15 cellular contexts compared by ENCODE assay signal in the genomic region with DNA sequence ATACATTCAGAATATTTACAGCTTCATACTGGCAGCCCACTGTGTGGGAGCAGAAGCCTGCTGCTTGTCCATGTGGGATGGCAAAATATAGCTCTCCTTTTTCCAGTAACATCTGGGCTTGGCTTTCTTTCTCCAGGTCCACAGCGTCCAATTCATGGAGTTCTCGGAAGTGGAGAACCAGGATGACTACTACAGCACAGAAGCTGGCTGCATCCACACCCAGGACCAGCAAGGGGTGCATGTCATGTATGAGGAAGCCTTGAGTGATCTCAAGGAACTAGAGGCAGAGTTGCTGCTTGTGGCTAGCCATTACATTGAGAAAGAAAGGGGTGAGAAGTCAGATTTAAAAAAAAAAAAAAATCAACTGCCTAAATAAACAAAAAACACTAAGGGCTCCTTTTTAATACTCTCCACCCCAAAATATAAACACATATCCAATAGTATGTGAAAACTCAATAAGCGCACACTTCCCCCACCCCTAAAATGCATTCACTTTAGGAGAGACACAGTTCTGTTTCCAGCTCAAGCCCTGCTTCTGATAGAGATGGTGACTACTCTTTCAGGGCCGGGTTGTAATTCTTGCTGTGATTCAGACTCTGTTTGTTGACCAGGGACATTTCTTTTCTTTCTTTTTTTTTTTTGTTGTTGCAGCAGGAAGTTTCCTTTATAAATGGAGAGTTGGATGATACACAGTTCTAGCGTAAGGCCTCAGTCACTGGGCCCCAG.
DNase-seq lines count a peak whose midpoint lies in the region; ATAC-seq, FAIRE-seq and TF ChIP-seq lines count a peak whose summit lies in the region.
"Had no signal": no experiment of that assay in that cellular context is flagged by ENCODE, and none has a peak within 500 bp of the region (broad histone marks: within the 10 kb centered on the region; RNA-seq: fewer than 3 reads in every experiment).

No MANE protein-coding gene starts in this region.

- no peaks in the 10 kb centered on the region for H4K20me1 ChIP-seq in Loucy (ENCODE audit: insufficient read depth, low read length, poor library complexity, severe bottlenecking)
- no peaks in the 10 kb centered on the region for H4K20me1 ChIP-seq in astrocyte (ENCODE audit: insufficient read depth, low read length)

- no peaks in the 10 kb centered on the region for H3K9me2 ChIP-seq in Loucy (replicated peaks; ENCODE audit: low read depth, low read length)

- peaks cover 8% of the 10 kb centered on the region for H3K9me3 Mint-ChIP-seq in astrocyte (ENCODE audit: unreplicated experiment)
- H3K9me3 Mint-ChIP-seq in activated T-helper 1 cell treated with anti-CD3 and anti-CD28 coated beads, Interleukin-12 subunit alpha, Interleukin-12 subunit beta, Interleukin-2, Interleukin-4 antibody, amounts not matched to agents 30 ng/mL and 10 ng/mL and 1 ng/mL, durations not matched to agents 14 hours and 24 hours and 36 hours: no peaks in the 10 kb centered on the region
- H3K9me3 Mint-ChIP-seq: activated CD4-positive, alpha-beta memory T cell treated with anti-CD3 and anti-CD28 coated beads, Interleukin-2, amount 10 ng/mL, durations not matched to agents 7 days and 5 days had no signal

- H3K79me2 ChIP-seq in Loucy (ENCODE audit: insufficient read depth, low read length) (no peaks in the 10 kb centered on the region), astrocyte (ENCODE audit: insufficient read depth, low read length) (no peaks in the 10 kb centered on the region)

- no peak overlapping the region for H3K27ac ChIP-seq in astrocyte (ENCODE audit: low read depth, low read length)
- peak overlapping the region; percentile 39 for H3K27ac ChIP-seq in suprapubic skin

- H3K4me3 Mint-ChIP-seq in astrocyte (ENCODE audit: unreplicated experiment): no peak overlapping the region
- no peak overlapping the region for H3K4me3 Mint-ChIP-seq in activated T-helper 1 cell treated with anti-CD3 and anti-CD28 coated beads, Interleukin-12 subunit alpha, Interleukin-12 subunit beta, Interleukin-2, Interleukin-4 antibody, amounts not matched to agents 30 ng/mL and 10 ng/mL and 1 ng/mL, durations not matched to agents 14 hours and 24 hours and 36 hours
- H3K4me3 Mint-ChIP-seq: activated CD4-positive, alpha-beta memory T cell treated with anti-CD3 and anti-CD28 coated beads, Interleukin-2, amount 10 ng/mL, durations not matched to agents 7 days and 5 days had no signal

- peaks cover 33% of the 10 kb centered on the region for H3K4me1 ChIP-seq in Loucy (ENCODE audit: insufficient read depth, low read length, poor library complexity, severe bottlenecking)
- H3K4me1 ChIP-seq in astrocyte (ENCODE audit: insufficient read depth, low read length): no peaks in the 10 kb centered on the region
- H3K4me1 ChIP-seq in mucosa of descending colon (ENCODE audit: low read depth): peaks cover 6% of the 10 kb centered on the region
- H3K4me1 ChIP-seq in suprapubic skin: peaks cover 6% of the 10 kb centered on the region

- TF ChIP-seq EP300 in suprapubic skin (IDR thresholded peaks at IDR 0.05): no peak

- no peak for TF ChIP-seq POLR2A in suprapubic skin (IDR thresholded peaks at IDR 0.05)

- H3K4me3 ChIP-seq in Loucy (ENCODE audit: low read length, poor library complexity, severe bottlenecking) (no peak overlapping the region), astrocyte (ENCODE audit: insufficient read depth, low read depth, low read length) (no peak overlapping the region), mucosa of descending colon (no peak overlapping the region), suprapubic skin (no peak overlapping the region)
- H3K4me3 ChIP-seq: GM12878, tibial nerve had no signal

- H3K36me3 Mint-ChIP-seq in astrocyte (ENCODE audit: low read depth, unreplicated experiment): peaks cover 3% of the 10 kb centered on the region
- H3K36me3 Mint-ChIP-seq in activated T-helper 1 cell treated with anti-CD3 and anti-CD28 coated beads, Interleukin-12 subunit alpha, Interleukin-12 subunit beta, Interleukin-2, Interleukin-4 antibody, amounts not matched to agents 30 ng/mL and 10 ng/mL and 1 ng/mL, durations not matched to agents 14 hours and 24 hours and 36 hours (ENCODE audit: low read depth): peaks cover 2% of the 10 kb centered on the region

- WGBS in suprapubic skin: 78% methylated on average over 5 of the region's 5 CpGs

- peak; percentile 46 for ATAC-seq in mucosa of descending colon
- ATAC-seq in HG02610 (IDR thresholded peaks at IDR 0.05; ENCODE audit: unreplicated experiment): no peak
- ATAC-seq: GM12878 had no signal

- no peak overlapping the region for H3K4me2 ChIP-seq in Loucy (ENCODE audit: low read depth, low read length, poor library complexity, severe bottlenecking)
- no peak overlapping the region for H3K4me2 ChIP-seq in astrocyte (ENCODE audit: low read length)

- no peak for FAIRE-seq in astrocyte (lab: Jason Lieb, UNC)
- FAIRE-seq: endothelial cell of umbilical vein, GM12878 had no signal

- no peak for DNase-seq in astrocyte (ENCODE audit: low read depth)
- DNase-seq in mucosa of descending colon: no peak
- no peak for DNase-seq in suprapubic skin (ENCODE audit: low spot score in 2 of 2)
- no peak for DNase-seq in activated T-helper 1 cell treated with anti-CD3 and anti-CD28 coated beads, Interleukin-12 subunit alpha, Interleukin-12 subunit beta, Interleukin-2, Interleukin-4 antibody, amounts not matched to agents 30 ng/mL and 10 ng/mL and 1 ng/mL, durations not matched to agents 14 hours and 24 hours and 36 hours (ENCODE audit: low spot score)
- DNase-seq in GOT3 (lab: John Stamatoyannopoulos, UW): no peak
- DNase-seq: activated CD4-positive, alpha-beta memory T cell treated with anti-CD3 and anti-CD28 coated beads, Interleukin-2, amount 10 ng/mL, durations not matched to agents 7 days and 5 days; Calu3; NCI-H146; NCI-H82; occipital lobe had no signal

- intact Hi-C loops in mucosa of descending colon (cut with DNase I, micrococcal nuclease): no loop called here
- intact Hi-C loops in activated T-helper 1 cell treated with anti-CD3 and anti-CD28 coated beads, Interleukin-12 subunit alpha, Interleukin-12 subunit beta, Interleukin-2, Interleukin-4 antibody, amounts not matched to agents 30 ng/mL and 10 ng/mL and 1 ng/mL, durations not matched to agents 14 hours and 24 hours and 36 hours (cut with micrococcal nuclease): no loop called here

- H2AFZ ChIP-seq in Loucy (ENCODE audit: low read length) (peak overlapping the region; percentile 22; the same call in 1 of the 2 replicates), astrocyte (ENCODE audit: low read depth, low read length) (peak overlapping the region; percentile 54)

- no peak overlapping the region for H3K27ac Mint-ChIP-seq in astrocyte (ENCODE audit: unreplicated experiment)
- H3K27ac Mint-ChIP-seq in activated T-helper 1 cell treated with anti-CD3 and anti-CD28 coated beads, Interleukin-12 subunit alpha, Interleukin-12 subunit beta, Interleukin-2, Interleukin-4 antibody, amounts not matched to agents 30 ng/mL and 10 ng/mL and 1 ng/mL, durations not matched to agents 14 hours and 24 hours and 36 hours: no peak overlapping the region
- H3K27ac Mint-ChIP-seq: activated CD4-positive, alpha-beta memory T cell treated with anti-CD3 and anti-CD28 coated beads, Interleukin-2, amount 10 ng/mL, durations not matched to agents 7 days and 5 days had no signal

- H3F3A ChIP-seq in Loucy (ENCODE audit: low read depth): 0 out of 2 replicates have a peak, but pooled peaks cover 4% of the 10 kb centered on the region

- H3K9me3 ChIP-seq in Loucy (ENCODE audit: insufficient read depth, low read depth, low read length): no peaks in the 10 kb centered on the region
- H3K9me3 ChIP-seq in astrocyte (ENCODE audit: insufficient read depth, low read depth, low read length): no peaks in the 10 kb centered on the region
- H3K9me3 ChIP-seq in mucosa of descending colon: no peaks in the 10 kb centered on the region
- H3K9me3 ChIP-seq in suprapubic skin: no peaks in the 10 kb centered on the region
- H3K9me3 ChIP-seq: tibial nerve had no signal

- H3K9ac ChIP-seq in Loucy (ENCODE audit: low read depth, low read length, poor library complexity, severe bottlenecking) (no peak overlapping the region), astrocyte (ENCODE audit: low read length) (no peak overlapping the region)

- H3K27me3 ChIP-seq in Loucy (ENCODE audit: insufficient read depth, low read length, poor library complexity, severe bottlenecking) (no peaks in the 10 kb centered on the region), astrocyte (ENCODE audit: insufficient read depth, low read length) (no peaks in the 10 kb centered on the region), suprapubic skin (no peaks in the 10 kb centered on the region)
- H3K27me3 ChIP-seq: tibial nerve had no signal

- H3K36me3 ChIP-seq in Loucy (ENCODE audit: insufficient read depth, low read length): no peaks in the 10 kb centered on the region
- H3K36me3 ChIP-seq in astrocyte (ENCODE audit: insufficient read depth, low read length): no peaks in the 10 kb centered on the region
- no peaks in the 10 kb centered on the region for H3K36me3 ChIP-seq in mucosa of descending colon (ENCODE audit: low read depth)
- H3K36me3 ChIP-seq in suprapubic skin: no peaks in the 10 kb centered on the region
- H3K36me3 ChIP-seq: tibial nerve had no signal

- H3K4me1 Mint-ChIP-seq in astrocyte (ENCODE audit: low read depth, unreplicated experiment): peaks cover 10% of the 10 kb centered on the region
- peaks cover 36% of the 10 kb centered on the region for H3K4me1 Mint-ChIP-seq in activated T-helper 1 cell treated with anti-CD3 and anti-CD28 coated beads, Interleukin-12 subunit alpha, Interleukin-12 subunit beta, Interleukin-2, Interleukin-4 antibody, amounts not matched to agents 30 ng/mL and 10 ng/mL and 1 ng/mL, durations not matched to agents 14 hours and 24 hours and 36 hours (ENCODE audit: low read depth)

- H3K27me3 Mint-ChIP-seq in astrocyte (ENCODE audit: low read depth, unreplicated experiment): no peaks in the 10 kb centered on the region
- no peaks in the 10 kb centered on the region for H3K27me3 Mint-ChIP-seq in activated T-helper 1 cell treated with anti-CD3 and anti-CD28 coated beads, Interleukin-12 subunit alpha, Interleukin-12 subunit beta, Interleukin-2, Interleukin-4 antibody, amounts not matched to agents 30 ng/mL and 10 ng/mL and 1 ng/mL, durations not matched to agents 14 hours and 24 hours and 36 hours (ENCODE audit: insufficient read depth)

- TF ChIP-seq CTCF in Loucy (conservative IDR thresholded peaks at IDR 0.05; ENCODE audit: low read length): no peak
- no peak for TF ChIP-seq CTCF in astrocyte (IDR thresholded peaks at IDR 0.05; ENCODE audit: insufficient read depth, low read depth, low read length)
- no peak for TF ChIP-seq CTCF in mucosa of descending colon (IDR thresholded peaks at IDR 0.05)
- no peak for TF ChIP-seq CTCF in suprapubic skin (IDR thresholded peaks at IDR 0.05)
